9 cellular contexts compared by ENCODE assay signal in the genomic region with DNA sequence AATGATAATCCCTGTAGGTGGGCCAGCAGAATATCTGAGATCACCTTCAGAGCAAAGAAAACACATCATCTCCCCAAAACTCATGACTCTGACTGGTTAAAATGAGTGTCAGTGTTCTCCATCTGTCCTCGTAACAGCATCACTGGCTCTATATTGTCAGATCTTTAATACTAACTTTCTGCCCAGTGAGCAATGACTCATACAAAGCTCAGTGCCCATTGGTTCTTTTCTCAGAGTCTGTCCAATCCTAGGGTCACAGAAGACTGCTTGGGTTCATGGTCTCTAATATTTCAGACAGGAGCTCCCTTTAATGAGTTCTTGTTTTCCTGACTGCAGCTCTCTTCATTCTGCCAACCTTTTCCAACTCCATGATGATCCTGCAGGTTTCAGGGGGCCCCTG. TPM values are rescaled to one million over a fixed set of nuclear protein-coding genes. Genes with fewer than 3 reads are reported as not detected.
A peak's percentile ranks its signal among the peaks of the same experiment; 100 is the strongest.
DNase-seq lines count a peak whose midpoint lies in the region; ATAC-seq and TF ChIP-seq lines count a peak whose summit lies in the region.
"Had no signal": no experiment of that assay in that cellular context is flagged by ENCODE, and none has a peak within 500 bp of the region (broad histone marks: within the 10 kb centered on the region; RNA-seq: fewer than 3 reads in every experiment).

No MANE protein-coding gene starts in this region.

- no peaks in the 10 kb centered on the region for H3K27me3 ChIP-seq in WERI-Rb-1 (ENCODE audit: insufficient read depth, low read depth, severe bottlenecking)

- H3K9me3 Mint-ChIP-seq in chondrocyte (ENCODE audit: low read depth): no peaks in the 10 kb centered on the region

- H3K36me3 Mint-ChIP-seq in chondrocyte (ENCODE audit: low read depth): no peaks in the 10 kb centered on the region

- no peak for TF ChIP-seq CTCF in WERI-Rb-1 (IDR thresholded peaks at IDR 0.05; ENCODE audit: low read depth, low read length)
- TF ChIP-seq CTCF in chondrocyte (IDR thresholded peaks at IDR 0.05): no peak

- H3K27ac Mint-ChIP-seq in chondrocyte (ENCODE audit: unreplicated experiment): no peak overlapping the region

- peak; percentile 87 for ATAC-seq in GM21390 (IDR thresholded peaks at IDR 0.05; ENCODE audit: unreplicated experiment)

- H3K4me3 ChIP-seq in WERI-Rb-1 (ENCODE audit: low read depth, low read length): no peak overlapping the region

- no peaks in the 10 kb centered on the region for H3K36me3 ChIP-seq in WERI-Rb-1

- no peaks in the 10 kb centered on the region for H3K9me3 ChIP-seq in WERI-Rb-1 (ENCODE audit: severe bottlenecking)

- peaks cover 86% of the 10 kb centered on the region for H3K27me3 Mint-ChIP-seq in chondrocyte (ENCODE audit: low read depth)

- 0 out of 2 replicates have a peak overlapping the region, but pooled peaks have one; percentile 9 for H3K27ac ChIP-seq in WERI-Rb-1
- H3K27ac ChIP-seq: parathyroid adenoma had no signal

- H3K4me3 Mint-ChIP-seq in chondrocyte (ENCODE audit: unreplicated experiment): no peak overlapping the region

- peaks cover 8% of the 10 kb centered on the region for H3K4me1 Mint-ChIP-seq in chondrocyte (ENCODE audit: low read depth)

- DNase-seq in NCI-H510A treated with DMSO at 0.1 percent for 48 hours (lab: John Stamatoyannopoulos, UW) (peak; percentile 5), NCI-H510A (lab: John Stamatoyannopoulos, UW) (no peak), HT1080 (ENCODE audit: low read depth) (peak; percentile 55), WERI-Rb-1 (peak; percentile 66), iPS-NIHi11 (ENCODE audit: low spot score) (peak; percentile 50), H4 (ENCODE audit: low spot score) (no peak), chondrocyte (ENCODE audit: low spot score) (no peak)

RNA-seq across cellular contexts. Expression of a gene that starts 36.4 kb away (rescaled TPM):
- total RNA-seq in HT1080 (2014; rRNA removed; shearing (Covaris generic)): 12.7 and 33.5 TPM in 2 replicates
- polyA plus RNA-seq in HT1080 (2015; cell fraction: cytosol; rRNA removed): 11.7 and 14.2 TPM in 2 replicates
- polyA plus RNA-seq in HT1080 (2015; cell fraction: nucleus; rRNA removed): 7.1 and 16.0 TPM in 2 replicates
- 25.4 and 47.3 TPM in 2 replicates for total RNA-seq in H4 (2014; rRNA removed; shearing (Covaris generic))
- 2.8 to 2.9 TPM (median 2.8 TPM) in 3 replicates for total RNA-seq in chondrocyte

RNA-seq across cellular contexts. Expression of a gene that starts 38.7 kb away (rescaled TPM):
- 2.2 and 8.9 TPM in 2 replicates for total RNA-seq in HT1080 (2014; rRNA removed; shearing (Covaris generic))
- 7.0 and 8.3 TPM in 2 replicates for polyA plus RNA-seq in HT1080 (2015; cell fraction: cytosol; rRNA removed)
- polyA plus RNA-seq in HT1080 (2015; cell fraction: nucleus; rRNA removed): 8.8 and 9.3 TPM in 2 replicates
- 5.2 and 5.4 TPM in 2 replicates for total RNA-seq in H4 (2014; rRNA removed; shearing (Covaris generic))
- total RNA-seq in chondrocyte: 0.65 to 1.3 TPM (median 1.2 TPM) in 3 replicates

Comparison
In these comparisons a context has a peak if more than half of its experiments do, and no peak if none do; other contexts are left out.
1. DNase-seq: peak in NCI-H510A treated with DMSO at 0.1 percent for 48 hours (single experiment), HT1080 (single experiment), WERI-Rb-1 (single experiment) and iPS-NIHi11 (single experiment); none in NCI-H510A (single experiment), H4 (single experiment) and chondrocyte (single experiment).